In the genomic region with DNA sequence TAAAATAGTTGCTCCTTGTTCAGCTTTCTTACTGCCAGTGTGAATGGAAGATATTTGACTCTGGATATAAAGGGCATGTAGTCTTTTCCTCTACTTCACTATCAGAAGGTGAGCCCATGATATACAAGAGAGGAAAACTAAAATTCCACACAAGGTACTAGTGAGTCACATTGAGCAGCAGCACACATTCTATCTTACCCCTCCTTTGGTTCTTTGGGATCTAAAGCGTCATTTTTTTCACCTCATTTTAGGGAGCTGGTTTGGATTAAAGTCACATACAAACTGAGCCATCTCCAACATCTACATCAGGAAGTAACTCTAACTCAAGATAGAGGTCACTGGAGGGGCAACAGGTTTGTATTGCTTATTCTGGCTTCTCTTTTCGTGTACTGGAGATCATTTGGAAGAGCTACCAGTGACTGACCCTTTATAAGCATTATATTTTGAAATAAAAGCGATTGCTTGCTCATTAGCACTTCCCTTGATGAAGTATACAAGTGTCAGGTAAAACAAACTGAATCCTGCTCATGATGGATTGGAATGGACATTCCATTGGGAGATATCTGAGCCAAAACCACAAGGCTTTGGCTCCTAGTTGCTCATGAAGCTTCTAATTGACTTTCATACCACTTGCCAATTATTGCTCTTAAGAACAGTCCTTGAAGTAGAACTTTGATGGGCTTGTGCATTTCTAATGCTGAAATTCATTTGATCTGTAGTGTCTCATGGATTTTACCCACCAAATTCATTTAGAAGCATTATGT, we compare ENCODE assay signal across 19 cellular contexts.
DNase-seq lines count a peak whose midpoint lies in the region; ATAC-seq and TF ChIP-seq lines count a peak whose summit lies in the region.
"Had no signal": no experiment of that assay in that cellular context is flagged by ENCODE, and none has a peak within 500 bp of the region (broad histone marks: within the 10 kb centered on the region; RNA-seq: fewer than 3 reads in every experiment).

No MANE protein-coding gene starts in this region.

- no peak overlapping the region for H3K27ac Mint-ChIP-seq in activated CD4-positive, alpha-beta memory T cell treated with anti-CD3 and anti-CD28 coated beads, Interleukin-2, amount 10 ng/mL, durations not matched to agents 7 days and 5 days
- H3K27ac Mint-ChIP-seq: dendritic cell treated with granulocyte-macrophage colony-stimulating factor and Interleukin-4, amounts not matched to agents 40 ng/mL and 50 ng/mL, for 4 days; T-helper 1 cell treated with Interleukin-12 subunit alpha and Interleukin-12 subunit beta and Interleukin-4 antibody, amounts not matched to agents 30 μg/mL and 1 μg/mL, for 36 hours had no signal

- H3K27ac ChIP-seq in RWPE1 (no peak overlapping the region; the same call in 1 of the 2 replicates), aorta (ENCODE audit: low read depth in 1 of 2, low read length in 2 of 2) (no peak overlapping the region)
- H3K27ac ChIP-seq: left lung, testis had no signal

- no peak overlapping the region for H3K4me3 ChIP-seq in choroid plexus epithelial cell (ENCODE audit: low read depth, low read length)
- H3K4me3 ChIP-seq in aorta (ENCODE audit: low read length in 2 of 2): no peak overlapping the region
- H3K4me3 ChIP-seq: left lung, testis had no signal

- ATAC-seq in aorta (ENCODE audit: low FRiP score): no peak
- ATAC-seq: esophagus mucosa had no signal

- H3K4me1 ChIP-seq in aorta (ENCODE audit: control insufficient read depth in 1 of 2, insufficient read depth in 2 of 2, low read length in 2 of 2): no peaks in the 10 kb centered on the region
- H3K4me1 ChIP-seq: BE2C, left lung, testis had no signal

- no peaks in the 10 kb centered on the region for H3K9me3 ChIP-seq in aorta (ENCODE audit: control insufficient read depth, low read length)
- H3K9me3 ChIP-seq: BE2C, left lung, testis had no signal

- no peaks in the 10 kb centered on the region for H3K36me3 Mint-ChIP-seq in activated CD4-positive, alpha-beta memory T cell treated with anti-CD3 and anti-CD28 coated beads, Interleukin-2, amount 10 ng/mL, durations not matched to agents 7 days and 5 days (ENCODE audit: low read depth)

- H3K9me3 Mint-ChIP-seq in activated CD4-positive, alpha-beta memory T cell treated with anti-CD3 and anti-CD28 coated beads, Interleukin-2, amount 10 ng/mL, durations not matched to agents 7 days and 5 days: no peaks in the 10 kb centered on the region
- H3K9me3 Mint-ChIP-seq: T-helper 1 cell treated with Interleukin-12 subunit alpha and Interleukin-12 subunit beta and Interleukin-4 antibody, amounts not matched to agents 30 μg/mL and 1 μg/mL, for 36 hours had no signal

- intact Hi-C loops in aorta (cut with DNase I): no loop called here

- H3K4me3 Mint-ChIP-seq in activated CD4-positive, alpha-beta memory T cell treated with anti-CD3 and anti-CD28 coated beads, Interleukin-2, amount 10 ng/mL, durations not matched to agents 7 days and 5 days: no peak overlapping the region
- H3K4me3 Mint-ChIP-seq: dendritic cell treated with granulocyte-macrophage colony-stimulating factor and Interleukin-4, amounts not matched to agents 40 ng/mL and 50 ng/mL, for 4 days; T-helper 1 cell treated with Interleukin-12 subunit alpha and Interleukin-12 subunit beta and Interleukin-4 antibody, amounts not matched to agents 30 μg/mL and 1 μg/mL, for 36 hours had no signal

- H3K27me3 Mint-ChIP-seq in activated CD4-positive, alpha-beta memory T cell treated with anti-CD3 and anti-CD28 coated beads, Interleukin-2, amount 10 ng/mL, durations not matched to agents 7 days and 5 days: no peaks in the 10 kb centered on the region
- H3K27me3 Mint-ChIP-seq: dendritic cell treated with granulocyte-macrophage colony-stimulating factor and Interleukin-4, amounts not matched to agents 40 ng/mL and 50 ng/mL, for 4 days had no signal

- WGBS in aorta, 2 donors: 52 to 86% methylated on average over 3 of the region's 3 CpGs

- CTCF ChIA-PET in RWPE1 (lab: Yijun Ruan, JAX): interaction anchor here (0.6 to 1.8 kb wide), 3 partner anchors 65 to 604 kb away, joined by 3 to 6 read pairs (median 3); no protein-coding TSS in a partner anchor
- CTCF ChIA-PET in activated CD4-positive, alpha-beta memory T cell treated with anti-CD3 and anti-CD28 coated beads, Interleukin-2, amount 10 ng/mL, durations not matched to agents 7 days and 5 days (lab: Charles Lee): no interaction called here

- H3K4me1 Mint-ChIP-seq in activated CD4-positive, alpha-beta memory T cell treated with anti-CD3 and anti-CD28 coated beads, Interleukin-2, amount 10 ng/mL, durations not matched to agents 7 days and 5 days: no peaks in the 10 kb centered on the region

- H3K36me3 ChIP-seq in aorta (ENCODE audit: control insufficient read depth in 1 of 2, insufficient read depth in 2 of 2, low read length in 1 of 2): no peaks in the 10 kb centered on the region
- H3K36me3 ChIP-seq: BE2C, left lung had no signal

- DNase-seq in GM04504 (ENCODE audit: low read depth) (peak; percentile 19), RWPE1 (ENCODE audit: low spot score) (peak; percentile 5), choroid plexus epithelial cell (ENCODE audit: low read depth) (peak; percentile 35), renal cortical epithelial cell (ENCODE audit: low read depth) (peak; percentile 72), inferior parietal cortex (ENCODE audit: extremely low spot score) (no peak), aorta (no peak)
- no peak for DNase-seq in activated CD4-positive, alpha-beta memory T cell treated with anti-CD3 and anti-CD28 coated beads, Interleukin-2, amount 10 ng/mL, durations not matched to agents 7 days and 5 days
- DNase-seq: activated CD4-positive, CD25-positive, alpha-beta regulatory T cell; amygdala; BE2C; hypothalamus; left lung; NCI-H1092; NCI-H2107; stimulated activated CD4-positive, alpha-beta T cell treated with anti-CD3 and anti-CD28 coated beads, Interleukin-4, amount 100 ng/mL, for 4 hours; testis had no signal

- POLR2A ChIA-PET in RWPE1 (lab: Yijun Ruan, JAX; ENCODE audit: low non-redundant PET): no interaction called here
- POLR2A ChIA-PET in activated CD4-positive, alpha-beta memory T cell treated with anti-CD3 and anti-CD28 coated beads, Interleukin-2, amount 10 ng/mL, durations not matched to agents 7 days and 5 days (lab: Charles Lee): no interaction called here

- H3K27me3 ChIP-seq in aorta (ENCODE audit: control insufficient read depth in 1 of 2, insufficient read depth in 2 of 2, low read length in 1 of 2): no peaks in the 10 kb centered on the region
- H3K27me3 ChIP-seq: BE2C, left lung, testis had no signal

- no peak for TF ChIP-seq CTCF in RWPE1 (conservative IDR thresholded peaks at IDR 0.05; ENCODE audit: low read depth)
- no peak for TF ChIP-seq CTCF in choroid plexus epithelial cell (conservative IDR thresholded peaks at IDR 0.05; ENCODE audit: low read depth, low read length)

Comparison
In these comparisons a context has a peak if more than half of its experiments do, and no peak if none do; other contexts are left out.
1. DNase-seq: peak in GM04504 (single experiment), RWPE1 (single experiment), choroid plexus epithelial cell (single experiment) and renal cortical epithelial cell (single experiment); none in inferior parietal cortex (single experiment), aorta (0 of 2) and activated CD4-positive, alpha-beta memory T cell treated with anti-CD3 and anti-CD28 coated beads, Interleukin-2, amount 10 ng/mL, durations not matched to agents 7 days and 5 days (single experiment).